ENCODE assay signal across 9 cellular contexts in the genomic region with DNA sequence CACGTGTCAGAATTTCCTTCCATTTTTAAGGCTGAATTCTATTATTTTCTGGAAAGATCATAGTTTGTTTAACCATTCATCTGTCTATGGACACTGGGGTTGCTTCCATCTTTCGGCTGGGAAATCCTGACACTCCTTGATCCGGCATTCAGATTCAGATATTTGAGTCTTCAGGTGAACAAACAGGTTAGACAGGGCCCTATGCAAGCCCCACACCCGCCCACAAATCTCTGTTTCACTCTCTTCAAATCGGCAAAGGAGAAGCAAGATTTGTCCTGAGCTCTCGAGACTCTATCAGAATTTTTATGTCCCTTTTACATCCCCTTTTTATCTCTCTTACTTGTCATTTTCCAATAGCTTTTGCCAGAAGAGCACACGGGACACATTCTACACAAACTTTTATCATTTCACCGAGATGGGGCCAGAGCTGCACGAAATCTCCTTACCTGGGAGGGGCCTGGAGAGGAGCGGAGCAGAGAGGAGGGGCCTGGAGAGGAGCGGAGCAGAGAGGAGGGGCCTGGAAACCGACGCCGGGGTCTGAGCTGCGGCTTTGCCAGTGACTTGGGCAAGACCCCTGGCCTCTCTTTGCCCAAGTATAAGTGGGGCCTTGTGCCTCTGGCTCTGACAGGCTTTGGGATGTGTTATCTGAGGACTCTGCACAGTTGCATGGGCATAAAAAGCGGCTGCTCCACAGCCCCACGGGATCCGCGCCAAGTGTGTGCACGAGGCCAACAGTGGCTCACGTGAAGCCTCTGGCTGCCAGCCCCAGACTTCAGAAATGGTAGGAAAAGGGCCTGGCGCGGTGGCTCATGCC. TPM values are rescaled to one million over a fixed set of nuclear protein-coding genes. Genes with fewer than 3 reads are reported as not detected.
A peak's percentile ranks its signal among the peaks of the same experiment; 100 is the strongest.
DNase-seq lines count a peak whose midpoint lies in the region; ATAC-seq and TF ChIP-seq lines count a peak whose summit lies in the region.
"Had no signal": no experiment of that assay in that cellular context is flagged by ENCODE, and none has a peak within 500 bp of the region (broad histone marks: within the 10 kb centered on the region; RNA-seq: fewer than 3 reads in every experiment).

No MANE protein-coding gene starts in this region.

- peaks cover 20% of the 10 kb centered on the region for H3K9me3 ChIP-seq in NT2/D1 (ENCODE audit: insufficient read depth, low read length)

- H3K9me3 Mint-ChIP-seq in osteocyte (ENCODE audit: unreplicated experiment) = peaks cover 8% of the 10 kb centered on the region

- H3K4me3 ChIP-seq in NT2/D1 (ENCODE audit: insufficient read length, low read depth) (no peak overlapping the region), fibroblast of pulmonary artery (replicated peaks; ENCODE audit: low read depth, low read length) (no peak overlapping the region)

- H3K27ac Mint-ChIP-seq in osteocyte (ENCODE audit: unreplicated experiment) = no peak overlapping the region

- peaks cover 56% of the 10 kb centered on the region for H3K27me3 Mint-ChIP-seq in osteocyte (ENCODE audit: unreplicated experiment)

- DNase-seq in Daoy (ENCODE audit: low read depth) (peak; percentile 38), NT2/D1 (ENCODE audit: low read depth, low spot score) (no peak), fibroblast of pulmonary artery (ENCODE audit: low read depth) (peak; percentile 51), osteocyte (ENCODE audit: extremely low spot score, unreplicated experiment) (peak; percentile 70), CD1c-positive myeloid dendritic cell (ENCODE audit: extremely low spot score) (no peak)
- no peak for DNase-seq in stimulated activated CD4-positive, alpha-beta T cell treated with anti-CD3 and anti-CD28 coated beads, Interleukin-2, amount 100 ng/mL, for 48 hours
- DNase-seq: stimulated activated naive CD4-positive, alpha-beta T cell had no signal

- no peaks in the 10 kb centered on the region for H3K36me3 ChIP-seq in NT2/D1 (ENCODE audit: insufficient read depth, insufficient read length, low read length)

- H3K4me3 Mint-ChIP-seq in osteocyte (ENCODE audit: unreplicated experiment) = no peak overlapping the region

- H3K36me3 Mint-ChIP-seq in osteocyte (ENCODE audit: unreplicated experiment) = no peaks in the 10 kb centered on the region

- peak overlapping the region; percentile 42 for H3K9ac ChIP-seq in NT2/D1 (ENCODE audit: insufficient read length, low read depth)

- no peaks in the 10 kb centered on the region for H3K4me1 Mint-ChIP-seq in osteocyte (ENCODE audit: unreplicated experiment)

- ATAC-seq in HG03521 (IDR thresholded peaks at IDR 0.05; ENCODE audit: unreplicated experiment) (no peak), HG03045 (IDR thresholded peaks at IDR 0.05; ENCODE audit: unreplicated experiment) (no peak)

- H3K4me1 ChIP-seq in NT2/D1 (ENCODE audit: insufficient read depth, insufficient read length) = peaks cover 4% of the 10 kb centered on the region

- H3K27me3 ChIP-seq in NT2/D1 (ENCODE audit: insufficient read depth, insufficient read length) = peaks cover 27% of the 10 kb centered on the region

- no peak for TF ChIP-seq CTCF in fibroblast of pulmonary artery (IDR thresholded peaks at IDR 0.05; ENCODE audit: low read length, missing control alignments)
- no peak for TF ChIP-seq CTCF in osteocyte (IDR thresholded peaks at IDR 0.05)

RNA-seq across cellular contexts. Expression of a gene that starts 54.3 kb away (rescaled TPM):
- total RNA-seq in Daoy (2014; rRNA removed; shearing (Covaris generic)) = not detected in 2 replicates
- total RNA-seq in osteocyte = not detected in 2 replicates

Comparison
In these comparisons a context has a peak if more than half of its experiments do, and no peak if none do; other contexts are left out.
1. DNase-seq: peak in Daoy (single experiment), fibroblast of pulmonary artery (single experiment) and osteocyte (single experiment); none in NT2/D1 (single experiment), stimulated activated CD4-positive, alpha-beta T cell treated with anti-CD3 and anti-CD28 coated beads, Interleukin-2, amount 100 ng/mL, for 48 hours (0 of 2) and CD1c-positive myeloid dendritic cell (single experiment).